ENCODE assay signal across 1 cellular context in the genomic region with DNA sequence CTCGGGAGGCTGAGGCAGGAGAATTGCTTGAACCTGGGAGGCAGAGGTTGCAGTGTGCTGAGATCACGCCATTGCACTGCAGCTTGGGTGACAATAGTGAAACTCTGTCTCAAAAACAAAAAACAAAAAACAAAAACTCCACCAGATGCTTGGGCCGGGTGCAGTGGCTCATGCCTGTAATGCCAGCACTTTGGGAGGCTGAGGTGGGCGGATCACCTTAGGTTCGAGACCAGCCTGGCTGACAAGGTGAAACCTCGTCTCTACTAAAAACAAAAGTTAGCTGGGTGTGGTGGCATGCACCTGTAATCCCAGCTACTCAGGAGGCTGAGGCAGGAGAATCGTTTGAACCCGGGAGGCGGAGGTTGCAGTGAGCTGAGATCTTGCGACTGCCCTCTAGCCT.
TF ChIP-seq lines count a peak whose summit lies in the region.

No MANE protein-coding gene starts in this region.

TF ChIP-seq in HEK293, 187 proteins besides CTCF, POLR2A, EP300 and RAD21:
- 0 out of 2 replicates have a peak, but pooled peaks have one; percentile 10 for TF ChIP-seq ZNF121 (tag by site-specific recombination; IDR thresholded peaks at IDR 0.05)
